ENCODE assay signal across 2 cellular contexts in genomic region chr3:98593046-98593936, GRCh38.
A peak's percentile ranks its signal among the peaks of the same experiment; 100 is the strongest.
TF ChIP-seq lines count a peak whose summit lies in the region.

Gene CPOX (minus strand): TSS chr3:98593611. CDS start chr3:98593504, 107 bp downstream.

TF ChIP-seq in HEK293, 187 proteins besides CTCF, POLR2A, EP300 and RAD21 (continued from another document and continues in another):
- TF ChIP-seq ZBTB11 (tag by site-specific recombination; conservative IDR thresholded peaks at IDR 0.05; ENCODE audit: low read depth) (peak; percentile 86), ZNF394 (tag by site-specific recombination; IDR thresholded peaks at IDR 0.05; ENCODE audit: borderline replicate concordance) (peak; percentile 19; the same call in 1 of the 2 replicates), ZNF692 (tag by site-specific recombination; IDR thresholded peaks at IDR 0.05) (peak; percentile 36; the same call in 1 of the 2 replicates), BCL11A (tag by site-specific recombination; IDR thresholded peaks at IDR 0.05; ENCODE audit: low read depth) (no peak), IKZF3 (tag by site-specific recombination; IDR thresholded peaks at IDR 0.05) (0 out of 2 replicates have a peak, but pooled peaks have one; percentile 59), PATZ1 (tag by site-specific recombination; IDR thresholded peaks at IDR 0.05) (peak; percentile 57), ZNF639 (tag by site-specific recombination; IDR thresholded peaks at IDR 0.05) (peak; percentile 23; the same call in 1 of the 2 replicates), ZNF670 (tag by site-specific recombination; IDR thresholded peaks at IDR 0.05; ENCODE audit: low read depth) (no peak), ZNF2 (tag by site-specific recombination; IDR thresholded peaks at IDR 0.05) (0 out of 2 replicates have a peak, but pooled peaks have one; percentile 43), ZBTB1 (tag by site-specific recombination; IDR thresholded peaks at IDR 0.05) (no peak), ZNF202 (tag by site-specific recombination; IDR thresholded peaks at IDR 0.05; ENCODE audit: borderline replicate concordance) (no peak), ZNF76 (tag by site-specific recombination; IDR thresholded peaks at IDR 0.05; ENCODE audit: borderline replicate concordance, low read depth) (peak; percentile 86), SP3 (tag by site-specific recombination; IDR thresholded peaks at IDR 0.05) (peak; percentile 89), ZNF548 (tag by site-specific recombination; IDR thresholded peaks at IDR 0.05) (no peak), KLF16 (tag by site-specific recombination; IDR thresholded peaks at IDR 0.05) (peak; percentile 78), ZNF843 (tag by site-specific recombination; IDR thresholded peaks at IDR 0.05) (0 out of 2 replicates have a peak, but pooled peaks have one; percentile 44), ZNF398 (tag by site-specific recombination; IDR thresholded peaks at IDR 0.05) (peak; percentile 84), KLF8 (tag by site-specific recombination; IDR thresholded peaks at IDR 0.05) (peak; percentile 84)

TF ChIP-seq in SK-N-SH, 30 proteins besides CTCF, POLR2A, EP300 and RAD21 (continued from another document):
- TF ChIP-seq PBX3 (IDR thresholded peaks at IDR 0.05) (no peak), RFX5 (IDR thresholded peaks at IDR 0.05; ENCODE audit: low read length) (no peak), MAX (IDR thresholded peaks at IDR 0.05; ENCODE audit: low read depth) (no peak), IRF3 (IDR thresholded peaks at IDR 0.05; ENCODE audit: low read depth, low read length) (no peak), MXI1 (IDR thresholded peaks at IDR 0.05; ENCODE audit: low read depth, low read length) (no peak; the same call in 1 of the 2 replicates), YY1 (IDR thresholded peaks at IDR 0.05; ENCODE audit: low read depth) (no peak; the same call in 1 of the 2 replicates), NFIC (IDR thresholded peaks at IDR 0.05; ENCODE audit: borderline replicate concordance) (no peak), ELF1 (IDR thresholded peaks at IDR 0.05) (peak; percentile 85), JUND (IDR thresholded peaks at IDR 0.05) (no peak), POLR2AphosphoS5 (IDR thresholded peaks at IDR 0.05; ENCODE audit: low read depth, low read length) (peak; percentile 78), SIN3A (IDR thresholded peaks at IDR 0.05; ENCODE audit: borderline replicate concordance, low read depth, low read length) (peak; percentile 42; the same call in 1 of the 2 replicates), FOXJ3 (CRISPR knock-in tag; IDR thresholded peaks at IDR 0.05) (peak; percentile 82; the same call in 1 of the 2 replicates), USF1 (IDR thresholded peaks at IDR 0.05; ENCODE audit: borderline replicate concordance, low read depth) (no peak), FOSL2 (IDR thresholded peaks at IDR 0.05; ENCODE audit: borderline replicate concordance, low read depth) (no peak)
